ENCODE assay signal across 21 cellular contexts in the genomic region with DNA sequence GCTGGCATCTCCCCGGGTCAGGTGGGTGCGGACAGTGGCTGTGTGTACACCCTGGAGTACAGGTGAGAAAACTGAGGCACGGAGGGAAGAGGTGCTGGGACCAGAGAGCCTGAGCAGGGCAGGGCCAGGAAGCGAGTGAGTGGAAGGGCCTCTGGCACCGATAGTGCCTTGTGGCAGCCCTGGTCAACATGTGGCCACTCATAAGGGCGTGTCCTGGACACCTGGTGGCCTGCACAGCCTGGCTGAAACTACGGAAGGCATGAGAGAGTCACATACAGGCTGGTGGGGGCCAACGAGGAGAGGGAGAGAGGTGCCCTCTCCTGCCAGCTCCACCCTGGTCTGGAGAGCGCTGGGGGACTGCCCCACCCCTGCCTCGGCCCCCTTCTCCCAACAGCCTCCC. TPM values are rescaled to one million over a fixed set of nuclear protein-coding genes. Genes with fewer than 3 reads are reported as not detected.
DNase-seq lines count a peak whose midpoint lies in the region; ATAC-seq, FAIRE-seq and TF ChIP-seq lines count a peak whose summit lies in the region.
"Had no signal": no experiment of that assay in that cellular context is flagged by ENCODE, and none has a peak within 500 bp of the region (broad histone marks: within the 10 kb centered on the region; RNA-seq: fewer than 3 reads in every experiment).

No MANE protein-coding gene starts in this region.

- H3K27ac Mint-ChIP-seq in H9 = peak overlapping the region; percentile 57 to 86 (median 59); a peak in 3 of 7 replicates
- H3K27ac Mint-ChIP-seq in astrocyte (ENCODE audit: unreplicated experiment) = peak overlapping the region; percentile 59
- peak overlapping the region; percentile 86 for H3K27ac Mint-ChIP-seq in mesothelial cell of epicardium
- H3K27ac Mint-ChIP-seq in CD4-positive, alpha-beta T cell = no peak overlapping the region
- H3K27ac Mint-ChIP-seq: T-helper 17 cell had no signal

- H3K23ac ChIP-seq in H9 (ENCODE audit: insufficient read length, low read depth, low read length) = no peak overlapping the region

- no peak overlapping the region for H3K4me3 ChIP-seq in astrocyte (ENCODE audit: insufficient read depth, low read depth, low read length)
- H3K4me3 ChIP-seq in MG63 = no peak overlapping the region
- H3K4me3 ChIP-seq: adrenal gland, BLaER1, colonic mucosa, esophagus muscularis mucosa, heart right ventricle had no signal

- H3K14ac ChIP-seq in H9 (ENCODE audit: insufficient read depth, low read length) = no peak overlapping the region

- H2BK12ac ChIP-seq in H9 (ENCODE audit: insufficient read length, low read depth, low read length) = no peak overlapping the region

- intact Hi-C loops in CD4-positive, alpha-beta T cell (cut with DNase I, micrococcal nuclease) = no loop called here

- H3K79me1 ChIP-seq in H9 (ENCODE audit: insufficient read depth, low read depth, low read length, poor library complexity, severe bottlenecking) = no peaks in the 10 kb centered on the region

- H3K56ac ChIP-seq in H9 (ENCODE audit: insufficient read length, low read depth, low read length) = no peak overlapping the region

- WGBS in H9 (ENCODE audit: extremely low coverage, insufficient read length, low lambda C conversion rate) = no CpG with 5 or more reads among the region's 10 CpGs

- H3K36me3 ChIP-seq in astrocyte (ENCODE audit: insufficient read depth, low read length) (peaks cover 3% of the 10 kb centered on the region), MG63 (no peaks in the 10 kb centered on the region)
- H3K36me3 ChIP-seq: colonic mucosa had no signal

- no peaks in the 10 kb centered on the region for H3K9me3 ChIP-seq in H9 (ENCODE audit: control insufficient read depth, low read depth, low read length)
- no peaks in the 10 kb centered on the region for H3K9me3 ChIP-seq in astrocyte (ENCODE audit: insufficient read depth, low read depth, low read length)
- no peaks in the 10 kb centered on the region for H3K9me3 ChIP-seq in MG63
- H3K9me3 ChIP-seq in CD4-positive, alpha-beta T cell (ENCODE audit: control insufficient read depth, low read length) = no peaks in the 10 kb centered on the region
- H3K9me3 ChIP-seq: adrenal gland, BLaER1, colonic mucosa, esophagus muscularis mucosa, heart right ventricle had no signal

- H4K91ac ChIP-seq in H9 (ENCODE audit: insufficient read length, low read depth, low read length) = no peak overlapping the region

- H4K8ac ChIP-seq in H9 (replicated peaks; ENCODE audit: insufficient read length, low read depth, low read length) = no peak overlapping the region

- H2AFZ ChIP-seq in H9 (ENCODE audit: low read length) = no peak overlapping the region
- no peak overlapping the region for H2AFZ ChIP-seq in astrocyte (ENCODE audit: low read depth, low read length)

- no peak overlapping the region for H2BK5ac ChIP-seq in H9 (ENCODE audit: insufficient read length, low read length)

- H4K5ac ChIP-seq in H9 (ENCODE audit: insufficient read length, low read depth, low read length) = no peak overlapping the region

- H3K9ac ChIP-seq in H9 (ENCODE audit: extremely low read depth, insufficient read length, low read length) = no peak overlapping the region
- no peak overlapping the region for H3K9ac ChIP-seq in astrocyte (ENCODE audit: low read length)
- H3K9ac ChIP-seq: BLaER1 had no signal

- H3K27me3 Mint-ChIP-seq in H9 (ENCODE audit: low read depth) = no peaks in the 10 kb centered on the region
- no peaks in the 10 kb centered on the region for H3K27me3 Mint-ChIP-seq in astrocyte (ENCODE audit: low read depth, unreplicated experiment)
- no peaks in the 10 kb centered on the region for H3K27me3 Mint-ChIP-seq in mesothelial cell of epicardium (ENCODE audit: low read depth)
- no peaks in the 10 kb centered on the region for H3K27me3 Mint-ChIP-seq in CD4-positive, alpha-beta T cell
- H3K27me3 Mint-ChIP-seq: activated CD4-positive, alpha-beta T cell treated with anti-CD3 and anti-CD28 coated beads, Interleukin-2, amount 10 ng/mL, durations not matched to agents 24 days and 14 days; T-helper 17 cell had no signal

- H2BK20ac ChIP-seq in H9 (ENCODE audit: low read depth, low read length, poor library complexity, severe bottlenecking) = no peak overlapping the region

- no peak for TF ChIP-seq CTCF in H9 (conservative IDR thresholded peaks at IDR 0.05)
- TF ChIP-seq CTCF in astrocyte (IDR thresholded peaks at IDR 0.05; ENCODE audit: insufficient read depth, low read depth, low read length) = no peak
- no peak for TF ChIP-seq CTCF in mesothelial cell of epicardium (IDR thresholded peaks at IDR 0.05; ENCODE audit: unreplicated experiment)
- TF ChIP-seq CTCF in CD4-positive, alpha-beta T cell (IDR thresholded peaks at IDR 0.05) = no peak

- peaks cover 5% of the 10 kb centered on the region for H3K23me2 ChIP-seq in H9 (ENCODE audit: insufficient read length, low read depth, low read length, poor library complexity, severe bottlenecking)

- no peak overlapping the region for H3T11ph ChIP-seq in H9 (ENCODE audit: low read length)

- H3K4me2 ChIP-seq in H9 (ENCODE audit: insufficient read depth, insufficient read length, low read length) (no peak overlapping the region), astrocyte (ENCODE audit: low read length) (no peak overlapping the region)
- H3K4me2 ChIP-seq: BLaER1 had no signal

- no peak overlapping the region for H2AK5ac ChIP-seq in H9 (ENCODE audit: insufficient read length, low read length)

- H4K20me1 ChIP-seq in H9 (ENCODE audit: control insufficient read depth, insufficient read depth, insufficient read length) (no peaks in the 10 kb centered on the region), astrocyte (ENCODE audit: insufficient read depth, low read length) (peaks cover 45% of the 10 kb centered on the region)

- peaks cover 2 to 34% (median 22%) of the 10 kb centered on the region in 3 experiments; a peak in 5 of 7 replicates for H3K36me3 Mint-ChIP-seq in H9 (ENCODE audit: insufficient read depth in 1 of 3, low read depth in 3 of 3)
- peaks cover 7% of the 10 kb centered on the region for H3K36me3 Mint-ChIP-seq in astrocyte (ENCODE audit: low read depth, unreplicated experiment)
- H3K36me3 Mint-ChIP-seq in mesothelial cell of epicardium = peaks cover 3% of the 10 kb centered on the region
- H3K36me3 Mint-ChIP-seq in CD4-positive, alpha-beta T cell (ENCODE audit: low read depth) = peaks cover 3% of the 10 kb centered on the region
- H3K36me3 Mint-ChIP-seq: naive thymus-derived CD4-positive, alpha-beta T cell had no signal

- H3K27ac ChIP-seq in H9 (ENCODE audit: insufficient read length, low read depth, low read length) (no peak overlapping the region), astrocyte (ENCODE audit: low read depth, low read length) (no peak overlapping the region)
- H3K27ac ChIP-seq in CD4-positive, alpha-beta T cell (ENCODE audit: low read depth, low read length) = no peak overlapping the region
- H3K27ac ChIP-seq: BLaER1, colonic mucosa had no signal

- no peak overlapping the region for H2BK15ac ChIP-seq in H9 (ENCODE audit: low read depth, low read length)

- H3K4me3 Mint-ChIP-seq in H9 = no peak overlapping the region
- no peak overlapping the region for H3K4me3 Mint-ChIP-seq in astrocyte (ENCODE audit: unreplicated experiment)
- H3K4me3 Mint-ChIP-seq in mesothelial cell of epicardium = peak overlapping the region; percentile 15
- H3K4me3 Mint-ChIP-seq in CD4-positive, alpha-beta T cell = no peak overlapping the region
- H3K4me3 Mint-ChIP-seq: activated CD4-positive, alpha-beta T cell treated with anti-CD3 and anti-CD28 coated beads, Interleukin-2, amount 10 ng/mL, durations not matched to agents 24 days and 14 days; naive thymus-derived CD4-positive, alpha-beta T cell; T-helper 17 cell had no signal

- H3K9me3 Mint-ChIP-seq in H9 (no peaks in the 10 kb centered on the region), astrocyte (ENCODE audit: unreplicated experiment) (no peaks in the 10 kb centered on the region), mesothelial cell of epicardium (no peaks in the 10 kb centered on the region)
- H3K9me3 Mint-ChIP-seq in CD4-positive, alpha-beta T cell = no peaks in the 10 kb centered on the region
- H3K9me3 Mint-ChIP-seq: activated CD4-positive, alpha-beta T cell treated with anti-CD3 and anti-CD28 coated beads, Interleukin-2, amount 10 ng/mL, durations not matched to agents 24 days and 14 days; naive thymus-derived CD4-positive, alpha-beta T cell had no signal

- DNase-seq in H9 (no peak), astrocyte (ENCODE audit: low read depth) (no peak), mesothelial cell of epicardium (ENCODE audit: low spot score in 2 of 2, unreplicated experiment in 2 of 2) (no peak), NCI-H1694 (lab: John Stamatoyannopoulos, UW) (no peak), MG63 (no peak)
- no peak for DNase-seq in CD4-positive, alpha-beta T cell
- DNase-seq: activated CD4-positive, alpha-beta T cell treated with anti-CD3 and anti-CD28 coated beads, Interleukin-2, amount 10 ng/mL, durations not matched to agents 24 days and 14 days; activated T-cell treated with anti-CD3 and anti-CD28 coated beads, Interleukin-2, amount 50 U/mL, for 48 hours; adrenal gland; colonic mucosa; DMS79; H7; heart right ventricle; naive thymus-derived CD4-positive, alpha-beta T cell; NCI-H187 treated with DMSO at 0.1 percent for 48 hours; NCI-H524; stimulated activated CD4-positive, alpha-beta T cell treated with anti-CD3 and anti-CD28 coated beads, Interleukin-4, amount 100 ng/mL, for 1 hour; T-helper 17 cell had no signal

- H3K4me1 Mint-ChIP-seq in H9 (0 out of 4 replicates have a peak, but pooled peaks cover 0 to 2% of the 10 kb centered on the region in 2 experiments), astrocyte (ENCODE audit: low read depth, unreplicated experiment) (peaks cover 11% of the 10 kb centered on the region), mesothelial cell of epicardium (peaks cover 18% of the 10 kb centered on the region)
- no peaks in the 10 kb centered on the region for H3K4me1 Mint-ChIP-seq in CD4-positive, alpha-beta T cell (ENCODE audit: low read depth)
- H3K4me1 Mint-ChIP-seq: naive thymus-derived CD4-positive, alpha-beta T cell; T-helper 17 cell had no signal

- CTCF ChIA-PET in CD4-positive, alpha-beta T cell (lab: Charles Lee) = no interaction called here

- ATAC-seq in CD4-positive, alpha-beta T cell (ENCODE audit: poor library complexity) = no peak
- ATAC-seq: naive thymus-derived CD4-positive, alpha-beta T cell; T-helper 17 cell had no signal

- no peaks in the 10 kb centered on the region for H3K79me2 ChIP-seq in H9 (ENCODE audit: insufficient read depth, low read length)
- peaks cover 13% of the 10 kb centered on the region for H3K79me2 ChIP-seq in astrocyte (ENCODE audit: insufficient read depth, low read length)

- H3K27me3 ChIP-seq in H9 (ENCODE audit: insufficient read depth, low read length) = no peaks in the 10 kb centered on the region
- no peaks in the 10 kb centered on the region for H3K27me3 ChIP-seq in astrocyte (ENCODE audit: insufficient read depth, low read length)
- no peaks in the 10 kb centered on the region for H3K27me3 ChIP-seq in MG63
- H3K27me3 ChIP-seq in CD4-positive, alpha-beta T cell (ENCODE audit: control insufficient read depth, insufficient read depth, low read length) = no peaks in the 10 kb centered on the region
- H3K27me3 ChIP-seq: adrenal gland had no signal

- H3K4me1 ChIP-seq in H9 (ENCODE audit: insufficient read depth, low read length) = no peaks in the 10 kb centered on the region
- peaks cover 21% of the 10 kb centered on the region for H3K4me1 ChIP-seq in astrocyte (ENCODE audit: insufficient read depth, low read length)

- no peak overlapping the region for H2BK120ac ChIP-seq in H9 (ENCODE audit: low read depth, low read length, poor library complexity, severe bottlenecking)

- no peak overlapping the region for H3K18ac ChIP-seq in H9 (ENCODE audit: insufficient read length, low read depth, low read length)

- no peak for FAIRE-seq in astrocyte (lab: Jason Lieb, UNC)
- FAIRE-seq: urothelium cell line had no signal

- no peak overlapping the region for H3K4ac ChIP-seq in H9 (ENCODE audit: low read depth, low read length)

- POLR2A ChIA-PET in CD4-positive, alpha-beta T cell (lab: Charles Lee) = no interaction called here

RNA-seq across cellular contexts. Expression of gene CBARP, which starts 6.1 kb away (rescaled TPM):
- total RNA-seq in H9 (2021) = 25.6 and 28.4 TPM in 2 replicates
- 18.8 and 19.8 TPM in 2 replicates for total RNA-seq in astrocyte
- 9.0 to 10.4 TPM (median 9.2 TPM) in 3 replicates for total RNA-seq in mesothelial cell of epicardium
- 0.30 and 0.35 TPM in 2 replicates for total RNA-seq in MG63 (2014; rRNA removed; shearing (Covaris generic); ENCODE audit: low replicate concordance)
- under 1 TPM in 1 of 2 experiments, not detected in 1; 0.22 TPM for total RNA-seq in CD4-positive, alpha-beta T cell
- total RNA-seq: T-helper 17 cell had no signal

RNA-seq across cellular contexts. Expression of gene ATP5F1D, which starts 9.8 kb away (rescaled TPM):
- total RNA-seq in H9 (2021) (179 and 191 TPM in 2 replicates), astrocyte (154 and 170 TPM in 2 replicates), mesothelial cell of epicardium (105 to 115 TPM (median 108 TPM) in 3 replicates)
- 29.4 and 33.8 TPM in 2 replicates for total RNA-seq in MG63 (2014; rRNA removed; shearing (Covaris generic); ENCODE audit: low replicate concordance)
- total RNA-seq in CD4-positive, alpha-beta T cell = 10 to 100 TPM; 77.6 to 92.6 TPM

RNA-seq across cellular contexts. Expression of gene MIDN, which starts 16.7 kb away (rescaled TPM):
- total RNA-seq in H9 (2021) (286 and 300 TPM in 2 replicates), astrocyte (119 and 141 TPM in 2 replicates), mesothelial cell of epicardium (168 to 177 TPM (median 172 TPM) in 3 replicates)
- 4.6 and 5.7 TPM in 2 replicates for total RNA-seq in MG63 (2014; rRNA removed; shearing (Covaris generic); ENCODE audit: low replicate concordance)
- total RNA-seq in CD4-positive, alpha-beta T cell = 100 to 1,000 TPM; 214 to 228 TPM

RNA-seq across cellular contexts. Expression of gene STK11, which starts 26.2 kb away (rescaled TPM):
- total RNA-seq in H9 (2021) (74.3 and 75.5 TPM in 2 replicates), astrocyte (61.6 and 67.9 TPM in 2 replicates), mesothelial cell of epicardium (71.7 to 73.0 TPM (median 71.8 TPM) in 3 replicates)
- 43.2 and 51.5 TPM in 2 replicates for total RNA-seq in MG63 (2014; rRNA removed; shearing (Covaris generic); ENCODE audit: low replicate concordance)
- total RNA-seq in CD4-positive, alpha-beta T cell = 10 to 100 TPM; 49.7 to 53.0 TPM

RNA-seq across cellular contexts. Expression of gene CIRBP, which starts 37.4 kb away (rescaled TPM):
- total RNA-seq in H9 (2021) = 249 and 263 TPM in 2 replicates
- 184 and 215 TPM in 2 replicates for total RNA-seq in astrocyte
- total RNA-seq in mesothelial cell of epicardium = 659 to 674 TPM (median 670 TPM) in 3 replicates
- total RNA-seq in MG63 (2014; rRNA removed; shearing (Covaris generic); ENCODE audit: low replicate concordance) = 64.1 and 68.5 TPM in 2 replicates
- total RNA-seq in CD4-positive, alpha-beta T cell = 100 to 1,000 TPM; 614 to 628 TPM

Comparison
In these comparisons a context has a peak if more than half of its experiments do, and no peak if none do; other contexts are left out.
1. RNA of gene MIDN, which starts 16.7 kb away (total RNA-seq): 286 to 300 TPM in H9, 214 to 228 TPM in CD4-positive, alpha-beta T cell, 168 to 177 TPM in mesothelial cell of epicardium and 119 to 141 TPM in astrocyte; 4.6 to 5.7 TPM in MG63; every median in the first group is over 10 times any median in the second.